ENCODE assay signal across 18 cellular contexts in genomic region chr2:158965731-158966130, GRCh38. TPM values are rescaled to one million over a fixed set of nuclear protein-coding genes. Genes with fewer than 3 reads are reported as not detected.
"Had no signal": no experiment of that assay in that cellular context is flagged by ENCODE, and none has a peak within 500 bp of the region (broad histone marks: within the 10 kb centered on the region; RNA-seq: fewer than 3 reads in every experiment).

No MANE protein-coding gene starts in this region.

- H3K4me3 ChIP-seq: adrenal gland, body of pancreas, left lung, prostate gland, upper lobe of left lung had no signal

- DNase-seq: activated B cell treated with CpG ODN at 0.5 μM for 24 hours; activated CD4-positive, alpha-beta T cell treated with anti-CD3 and anti-CD28 coated beads, Interleukin-2, amount 10 ng/mL, durations not matched to agents 24 days and 14 days; activated naive CD4-positive, alpha-beta T cell treated with anti-CD3 and anti-CD28 coated beads for 36 hours; adrenal gland; body of pancreas; cerebellar nuclear complex; endodermal cell; glutamatergic neuron; islet precursor cell; left lung; midbrain; occipital lobe; stimulated activated CD4-positive, alpha-beta T cell treated with anti-CD3 and anti-CD28 coated beads, Interleukin-2, amount 100 ng/mL, for 24 hours; stimulated activated naive B cell treated with anti-CD40 and anti-IgM and Interleukin-4, amounts not matched to agents 10 μg/mL and 1 μg/mL and 100 μg/mL, for 72 hours; T-helper 17 cell; upper lobe of left lung had no signal

- H3K27ac Mint-ChIP-seq: activated B cell treated with CpG ODN at 0.5 μM for 24 hours; activated CD4-positive, alpha-beta T cell treated with anti-CD3 and anti-CD28 coated beads, Interleukin-2, amount 10 ng/mL, durations not matched to agents 24 days and 14 days; activated naive CD4-positive, alpha-beta T cell treated with anti-CD3 and anti-CD28 coated beads for 36 hours; endodermal cell; stimulated activated naive B cell treated with anti-CD40 and anti-IgM and Interleukin-4, amounts not matched to agents 10 μg/mL and 1 μg/mL and 100 μg/mL, for 72 hours; T-helper 17 cell had no signal

- H3K36me3 ChIP-seq: adrenal gland, left lung, prostate gland, upper lobe of left lung had no signal

- H3K27ac ChIP-seq: adrenal gland, body of pancreas, prostate gland had no signal

- H3K4me3 Mint-ChIP-seq: activated B cell treated with CpG ODN at 0.5 μM for 24 hours; activated CD4-positive, alpha-beta T cell treated with anti-CD3 and anti-CD28 coated beads, Interleukin-2, amount 10 ng/mL, durations not matched to agents 24 days and 14 days; activated naive CD4-positive, alpha-beta T cell treated with anti-CD3 and anti-CD28 coated beads for 36 hours; endodermal cell; stimulated activated naive B cell treated with anti-CD40 and anti-IgM and Interleukin-4, amounts not matched to agents 10 μg/mL and 1 μg/mL and 100 μg/mL, for 72 hours; T-helper 17 cell had no signal

- ATAC-seq: body of pancreas; left lung; sciatic nerve; stimulated activated naive B cell treated with anti-CD40 and anti-IgM and Interleukin-4, amounts not matched to agents 10 μg/mL and 1 μg/mL and 100 μg/mL, for 72 hours; T-helper 17 cell had no signal

- H3K4me1 ChIP-seq: prostate gland had no signal

- H3K36me3 Mint-ChIP-seq: stimulated activated naive B cell treated with anti-CD40 and anti-IgM and Interleukin-4, amounts not matched to agents 10 μg/mL and 1 μg/mL and 100 μg/mL, for 72 hours had no signal

- H3K27me3 ChIP-seq: adrenal gland, body of pancreas had no signal

- H3K9me3 ChIP-seq: adrenal gland, body of pancreas, left lung, prostate gland, upper lobe of left lung had no signal

- H3K9me3 Mint-ChIP-seq: activated B cell treated with CpG ODN at 0.5 μM for 24 hours; activated CD4-positive, alpha-beta T cell treated with anti-CD3 and anti-CD28 coated beads, Interleukin-2, amount 10 ng/mL, durations not matched to agents 24 days and 14 days; activated naive CD4-positive, alpha-beta T cell treated with anti-CD3 and anti-CD28 coated beads for 36 hours; endodermal cell; stimulated activated naive B cell treated with anti-CD40 and anti-IgM and Interleukin-4, amounts not matched to agents 10 μg/mL and 1 μg/mL and 100 μg/mL, for 72 hours had no signal

RNA-seq across cellular contexts. Expression of gene TANC1, which starts 2.7 kb away (rescaled TPM):
- total RNA-seq: activated B cell treated with CpG ODN at 0.5 μM for 24 hours had no signal
